ENCODE assay signal across 27 cellular contexts in the genomic region with DNA sequence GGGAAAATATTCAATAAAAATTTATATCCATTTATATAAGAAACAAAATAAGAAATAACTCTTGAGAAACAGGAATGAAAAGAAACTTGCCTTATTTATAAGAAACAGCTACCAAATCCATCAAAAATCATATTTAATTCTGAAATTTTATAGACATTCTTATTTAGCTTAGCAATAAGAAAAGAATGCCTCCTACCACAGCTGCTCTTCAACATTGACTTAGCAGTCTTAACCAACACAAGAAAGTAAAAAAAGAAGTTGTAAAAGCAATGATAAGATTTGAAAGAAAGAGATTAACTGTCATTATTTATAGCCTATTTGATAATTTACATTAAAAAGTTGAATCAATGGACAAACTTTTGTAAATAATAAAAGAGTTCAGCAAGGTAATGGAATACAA.
"Had no signal": no experiment of that assay in that cellular context is flagged by ENCODE, and none has a peak within 500 bp of the region (broad histone marks: within the 10 kb centered on the region; RNA-seq: fewer than 3 reads in every experiment).

No MANE protein-coding gene starts in this region.

- H3K27ac Mint-ChIP-seq: activated T-cell treated with anti-CD3 and anti-CD28 coated beads, Interleukin-2, amount 50 U/mL, for 24 hours; nephron progenitor cell; progenitor cell of endocrine pancreas; stimulated activated naive B cell treated with anti-CD40 and anti-IgM and Interleukin-4, amounts not matched to agents 10 μg/mL and 1 μg/mL and 100 μg/mL, for 72 hours; T-helper 1 cell treated with Interleukin-12 subunit alpha and Interleukin-12 subunit beta and Interleukin-4 antibody, amounts not matched to agents 30 μg/mL and 1 μg/mL, for 36 hours had no signal

- H3K4me3 ChIP-seq: body of pancreas, colonic mucosa, heart right ventricle, left ventricle myocardium inferior, lung, right lobe of liver, suprapubic skin, tibial artery, upper lobe of right lung had no signal

- H3K4me1 Mint-ChIP-seq: nephron progenitor cell had no signal

- H3K27ac ChIP-seq: body of pancreas, colonic mucosa, neutrophil, right lobe of liver, suprapubic skin, tibial artery, upper lobe of right lung, WERI-Rb-1 had no signal

- H3K4me3 Mint-ChIP-seq: activated T-cell treated with anti-CD3 and anti-CD28 coated beads, Interleukin-2, amount 50 U/mL, for 24 hours; naive B cell; nephron progenitor cell; stimulated activated naive B cell treated with anti-CD40 and anti-IgM and Interleukin-4, amounts not matched to agents 10 μg/mL and 1 μg/mL and 100 μg/mL, for 72 hours; T-helper 1 cell treated with Interleukin-12 subunit alpha and Interleukin-12 subunit beta and Interleukin-4 antibody, amounts not matched to agents 30 μg/mL and 1 μg/mL, for 36 hours had no signal

- H3K27me3 Mint-ChIP-seq: naive B cell; progenitor cell of endocrine pancreas; stimulated activated naive B cell treated with anti-CD40 and anti-IgM and Interleukin-4, amounts not matched to agents 10 μg/mL and 1 μg/mL and 100 μg/mL, for 72 hours had no signal

- DNase-seq: activated CD4-positive, alpha-beta T cell treated with anti-CD3 and anti-CD28 coated beads for 48 hours; activated CD4-positive, alpha-beta T cell treated with anti-CD3 and anti-CD28 coated beads, Interleukin-2, amount 50 U/mL, for 48 hours; activated CD8-positive, alpha-beta memory T cell treated with anti-CD3 and anti-CD28 coated beads, Interleukin-2, amount 50 U/mL, for 48 hours; activated gamma-delta T cell treated with Interleukin-2 at 50 U/mL for 16 hours; activated naive CD4-positive, alpha-beta T cell treated with anti-CD3 and anti-CD28 coated beads, Interleukin-2, amount 50 U/mL, for 16 hours; activated T-cell treated with anti-CD3 and anti-CD28 coated beads, Interleukin-2, amount 50 U/mL, for 24 hours; body of pancreas; colonic mucosa; effector CD8-positive, alpha-beta T cell; heart right ventricle; left ventricle myocardium inferior; naive B cell; nephron progenitor cell; right lobe of liver; stimulated activated CD4-positive, alpha-beta T cell treated with anti-CD3 and anti-CD28 coated beads, Interleukin-15, amount 100 ng/mL, for 24 hours; stimulated activated CD4-positive, alpha-beta T cell treated with anti-CD3 and anti-CD28 coated beads, Interleukin-2, amount 100 ng/mL, for 24 hours; stimulated activated naive B cell treated with anti-CD40 and anti-IgM and Interleukin-4, amounts not matched to agents 10 μg/mL and 1 μg/mL and 100 μg/mL, for 72 hours; T-helper 9 cell; tibial artery; upper lobe of right lung; WERI-Rb-1 had no signal

- H3K9me3 ChIP-seq: body of pancreas, colonic mucosa, neutrophil, suprapubic skin, tibial artery, upper lobe of right lung had no signal

- H3K36me3 ChIP-seq: colonic mucosa, heart right ventricle, left ventricle myocardium inferior, neutrophil, right lobe of liver, suprapubic skin, tibial artery, upper lobe of right lung, WERI-Rb-1 had no signal

- ATAC-seq: activated CD4-positive, CD25-positive, alpha-beta regulatory T cell treated with anti-CD3 and anti-CD28 coated beads, Interleukin-2, amount 50 U/mL, for 24 hours; body of pancreas; heart right ventricle; right lobe of liver; stimulated activated naive B cell treated with anti-CD40 and anti-IgM and Interleukin-4, amounts not matched to agents 10 μg/mL and 1 μg/mL and 100 μg/mL, for 72 hours; upper lobe of right lung had no signal

- H3K27me3 ChIP-seq: body of pancreas, colonic mucosa, right lobe of liver, suprapubic skin, tibial artery, upper lobe of right lung had no signal

- H3K9me3 Mint-ChIP-seq: T-helper 1 cell treated with Interleukin-12 subunit alpha and Interleukin-12 subunit beta and Interleukin-4 antibody, amounts not matched to agents 30 μg/mL and 1 μg/mL, for 36 hours had no signal

- H3K4me1 ChIP-seq: body of pancreas, colonic mucosa, right lobe of liver had no signal
